ENCODE assay signal across 10 cellular contexts in the genomic region with DNA sequence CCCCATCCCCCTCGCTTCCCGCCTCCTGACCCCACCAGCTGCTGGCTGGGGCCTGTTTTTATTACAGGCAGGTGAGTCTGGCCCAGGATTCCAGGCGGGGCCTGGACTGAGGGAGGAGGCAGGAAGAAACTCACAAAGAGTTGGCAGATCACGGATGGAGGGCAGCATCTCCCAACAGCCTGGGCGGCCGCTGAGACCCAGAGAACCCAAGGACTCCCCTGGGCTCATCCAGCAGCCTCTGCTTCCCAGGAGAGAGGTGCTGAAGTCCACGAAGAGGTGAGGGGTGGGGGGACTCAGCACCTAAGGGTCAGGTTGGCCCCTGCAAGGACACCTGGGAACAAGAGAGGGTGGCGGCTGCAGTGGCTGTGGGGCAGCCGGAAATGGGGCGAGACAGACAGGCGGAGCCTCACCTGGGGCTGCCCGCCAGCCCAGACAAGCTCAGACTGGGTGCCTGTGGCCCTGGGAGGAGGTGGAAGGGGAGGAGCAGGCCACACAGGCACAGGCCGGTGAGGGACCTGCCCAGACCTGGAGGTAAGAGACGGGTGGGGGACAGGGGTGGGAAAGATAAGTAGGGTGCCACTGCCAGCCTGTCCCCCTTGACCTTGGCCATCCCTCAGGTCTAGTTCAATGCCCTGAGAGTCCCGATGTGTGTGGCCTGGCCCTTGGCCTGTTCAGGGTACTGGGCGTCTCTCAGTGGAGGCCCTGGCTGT. TPM values are rescaled to one million over a fixed set of nuclear protein-coding genes. Genes with fewer than 3 reads are reported as not detected.
A peak's percentile ranks its signal among the peaks of the same experiment; 100 is the strongest.
DNase-seq lines count a peak whose midpoint lies in the region; ATAC-seq, FAIRE-seq and TF ChIP-seq lines count a peak whose summit lies in the region.
"Had no signal": no experiment of that assay in that cellular context is flagged by ENCODE, and none has a peak within 500 bp of the region (broad histone marks: within the 10 kb centered on the region; RNA-seq: fewer than 3 reads in every experiment).

No MANE protein-coding gene starts in this region.

- POLR2A ChIA-PET in H1 (lab: Charles Lee; ENCODE audit: partially characterized antibody) = interaction anchor here (1.1 to 2.3 kb wide), 5 partner anchors 11 to 83 kb away, joined by 3 to 5 read pairs (median 4); partner anchors contain the start of gene CCDC102A

- H4K91ac ChIP-seq in H1 (replicated peaks; ENCODE audit: insufficient read length, low read length) = peak overlapping the region; percentile 71

- no peak overlapping the region for H3K23ac ChIP-seq in H1 (ENCODE audit: insufficient read length)

- no peak overlapping the region for H3K56ac ChIP-seq in H1 (replicated peaks; ENCODE audit: insufficient read length, low read depth, low read length)

- H3K27ac ChIP-seq in H1 (ENCODE audit: low read depth, low read length) = no peak overlapping the region
- peak overlapping the region; percentile 83 to 87 for H3K27ac ChIP-seq in prostate gland

- H4K8ac ChIP-seq in H1 (ENCODE audit: extremely low read depth, insufficient read depth, low read length) = peak overlapping the region; percentile 57; the same call in 1 of the 2 replicates

- no peak overlapping the region for H4K5ac ChIP-seq in H1 (ENCODE audit: insufficient read length, low read depth, low read length)

- peaks cover 3% of the 10 kb centered on the region; the same call in 1 of the 2 replicates for H3K23me2 ChIP-seq in H1 (ENCODE audit: low read depth, low read length)

- H3K4ac ChIP-seq in H1 (replicated peaks; ENCODE audit: insufficient read length, low read depth, low read length) = no peak overlapping the region

- H3K4me3 ChIP-seq in H1 (ENCODE audit: extremely low read depth in 1 of 4, insufficient read depth in 2 of 4, low read depth in 3 of 4, low read length in 4 of 4) (no peak overlapping the region), prostate gland (peak overlapping the region; percentile 23 to 41)

- H2BK20ac ChIP-seq in H1 (ENCODE audit: low read length) = no peak overlapping the region

- H3K27me3 ChIP-seq in H1 (replicated peaks in 1 of 4; ENCODE audit: control insufficient read depth in 3 of 4, extremely low read depth in 1 of 4, insufficient read depth in 3 of 4, low read length in 3 of 4) (no peaks in the 10 kb centered on the region), prostate gland (replicated peaks; ENCODE audit: insufficient read depth) (no peaks in the 10 kb centered on the region)

- no peaks in the 10 kb centered on the region for H4K20me1 ChIP-seq in H1 (replicated peaks in 1 of 2; ENCODE audit: control insufficient read depth in 1 of 2, insufficient read depth in 2 of 2, low read length in 2 of 2)

- H2BK120ac ChIP-seq in H1 (replicated peaks; ENCODE audit: low read depth, low read length) = no peak overlapping the region

- peak overlapping the region; percentile 83; the same call in 1 of the 2 replicates for H2BK15ac ChIP-seq in H1 (ENCODE audit: low read length)

- H3K18ac ChIP-seq in H1 (ENCODE audit: extremely low read depth, low read length) = peak overlapping the region; percentile 62

- H3K9me3 ChIP-seq in H1 (ENCODE audit: insufficient read depth in 2 of 2, low read depth in 1 of 2, low read length in 1 of 2) (no peaks in the 10 kb centered on the region), prostate gland (no peaks in the 10 kb centered on the region)

- no peak overlapping the region for H3K14ac ChIP-seq in H1 (ENCODE audit: insufficient read length)

- no peak overlapping the region for H2AK5ac ChIP-seq in H1 (ENCODE audit: low read depth, low read length)

- WGBS in H1 (ENCODE audit: extremely low coverage in 1 of 2, insufficient coverage in 1 of 2, insufficient read length in 1 of 2, insufficient replicate concordance in 2 of 2, low coverage in 1 of 2, low lambda C conversion rate in 2 of 2, missing lambda C conversion rate in 1 of 2), 2 experiments = 91% methylated on average over 14 of the region's 16 CpGs; no CpG with 5 or more reads in 1 of the 2 experiments
- 51% methylated on average over 16 of the region's 16 CpGs for WGBS in prostate gland

- no peaks in the 10 kb centered on the region for H3K79me2 ChIP-seq in H1 (ENCODE audit: control insufficient read depth in 1 of 2, insufficient read depth in 2 of 2, low read length in 2 of 2)

- DNase-seq in DMS79 (lab: John Stamatoyannopoulos, UW) (peak; percentile 50), NCI-H2171 treated with DMSO at 0.1 percent for 48 hours (lab: John Stamatoyannopoulos, UW) (peak; percentile 63), H1 (ENCODE audit: low read depth in 1 of 2, low spot score in 2 of 2) (peak in 1 of 2 experiments; percentile 47), prostate gland (ENCODE audit: low spot score) (peak; percentile 92), AG20443 (ENCODE audit: low spot score) (no peak), AG08396 (ENCODE audit: low spot score) (no peak), 8988T (no peak)
- DNase-seq: activated CD4-positive, CD25-positive, alpha-beta regulatory T cell treated with anti-CD3 and anti-CD28 coated beads, Interleukin-2, amount 50 U/mL, for 72 hours had no signal

- H3K9ac ChIP-seq in H1 (replicated peaks in 1 of 4; ENCODE audit: extremely low read depth in 1 of 4, low read depth in 3 of 4, low read length in 3 of 4) = no peak overlapping the region

- TF ChIP-seq POLR2A in H1 (IDR thresholded peaks at IDR 0.05; ENCODE audit: control extremely low read depth in 1 of 2, low read depth in 2 of 2, low read length in 2 of 2) (no peak), prostate gland (IDR thresholded peaks at IDR 0.05) (peak; percentile 38)

- peak overlapping the region; percentile 71; the same call in 1 of the 2 replicates for H2BK5ac ChIP-seq in H1 (ENCODE audit: low read depth, low read length)

- intact Hi-C loops in prostate gland (cut with DNase I) = no loop called here

- CTCF ChIA-PET in H1 (lab: Charles Lee; ENCODE audit: partially characterized antibody) = interaction anchor here (0.5 to 10.1 kb wide), 12 partner anchors 8 to 387 kb away, joined by 3 to 79 read pairs (median 4); no protein-coding TSS in a partner anchor

- no peak for FAIRE-seq in H1 (lab: Jason Lieb, UNC)

- TF ChIP-seq EP300 in H1 (IDR thresholded peaks at IDR 0.05; ENCODE audit: borderline replicate concordance in 1 of 2, low read depth in 2 of 2, low read length in 2 of 2) = no peak

- TF ChIP-seq CTCF in H1 (IDR thresholded peaks at IDR 0.05; ENCODE audit: control extremely low read depth in 1 of 3, insufficient read depth in 1 of 3, low read depth in 1 of 3, low read length in 3 of 3) (no peak), prostate gland (IDR thresholded peaks at IDR 0.05) (peak in 1 of 4 experiments; percentile 7)

- H3K79me1 ChIP-seq in H1 (ENCODE audit: low read depth, low read length) = no peaks in the 10 kb centered on the region

- no peak for TF ChIP-seq RAD21 in H1 (IDR thresholded peaks at IDR 0.05 in 1 of 2, conservative IDR thresholded peaks at IDR 0.05 in 1 of 2; ENCODE audit: low read depth in 2 of 2, low read length in 2 of 2)

- ATAC-seq in GM21723 (IDR thresholded peaks at IDR 0.05; ENCODE audit: unreplicated experiment) = no peak

- H2BK12ac ChIP-seq in H1 (ENCODE audit: low read depth, low read length) = peak overlapping the region; percentile 90; the same call in 1 of the 2 replicates

- H3K4me1 ChIP-seq in H1 (replicated peaks in 1 of 4; ENCODE audit: control insufficient read depth in 3 of 4, insufficient read depth in 4 of 4, low read length in 3 of 4) (peaks cover 0 to 29% (median 15%) of the 10 kb centered on the region in 4 experiments; a peak in 6 of 7 replicates), prostate gland (replicated peaks) (peaks cover 15% of the 10 kb centered on the region)

- no peak overlapping the region for H2AFZ ChIP-seq in H1 (ENCODE audit: low read length)

- no peak overlapping the region; a peak in 1 of 4 replicates for H3K4me2 ChIP-seq in H1 (ENCODE audit: insufficient read depth in 1 of 2, low read depth in 2 of 2, low read length in 2 of 2)

- H3K36me3 ChIP-seq in H1 (ENCODE audit: control insufficient read depth in 2 of 4, insufficient read depth in 4 of 4, low read length in 3 of 4) = no peaks in the 10 kb centered on the region
- H3K36me3 ChIP-seq in prostate gland = no peaks in the 10 kb centered on the region

TF ChIP-seq in H1, 55 proteins besides CTCF, POLR2A, EP300 and RAD21:
- TF ChIP-seq E2F6 (IDR thresholded peaks at IDR 0.05) (peak; percentile 13; the same call in 1 of the 2 replicates), BCL11A (IDR thresholded peaks at IDR 0.05; ENCODE audit: low read depth in 2 of 2, low read length in 2 of 2) (no peak), ASH2L (IDR thresholded peaks at IDR 0.05; ENCODE audit: low read length) (no peak)

RNA-seq across cellular contexts. Expression of gene ADGRG1, which starts 8.7 kb away (rescaled TPM):
- 0.78 and 1.3 TPM in 2 replicates for total RNA-seq in H1 (2021; fragmentation: NEBNext Ultra II Directional; extraction: Animal tissue kit (Norgen Biotek cat#: 25700))
- polyA plus RNA-seq in H1 (2011; rRNA removed) = 2.6 and 2.9 TPM in 2 replicates
- polyA plus RNA-seq in H1 (2011; cell fraction: cytosol; rRNA removed) = 1.3 TPM
- polyA plus RNA-seq in H1 (2011; cell fraction: nucleus; rRNA removed) = 1.6 TPM
- polyA plus RNA-seq in H1 (2012, experiment 1 of 2) = 0.99 to 2.2 TPM (median 1.4 TPM) in 4 replicates
- 1.4 TPM for polyA plus RNA-seq in H1 (2012, experiment 2 of 2)
- 2.8 TPM for polyA plus RNA-seq in H1 (2013, experiment 1 of 2)
- 3.7 TPM for polyA plus RNA-seq in H1 (2013, experiment 2 of 2)
- polyA minus RNA-seq in H1 (2011; rRNA and poly(A)+ RNA removed) = 1.2 and 1.7 TPM in 2 replicates
- 0.81 TPM for polyA minus RNA-seq in H1 (2011; cell fraction: cytosol; rRNA and poly(A)+ RNA removed)
- polyA minus RNA-seq in H1 (2011; cell fraction: nucleus; rRNA and poly(A)+ RNA removed) = 3.1 TPM
- 100 to 1,000 TPM in 1 of 2 donors, 10 to 100 TPM in 1; 78.5 to 347 TPM for total RNA-seq in prostate gland

RNA-seq across cellular contexts. Expression of gene ADGRG3, which starts 48.3 kb away (rescaled TPM):
- total RNA-seq in H1 (2021; fragmentation: NEBNext Ultra II Directional; extraction: Animal tissue kit (Norgen Biotek cat#: 25700)) = 0.15 and 0.28 TPM in 2 replicates
- 0.94 and 0.98 TPM in 2 replicates for polyA plus RNA-seq in H1 (2011; rRNA removed)
- 1.00 TPM for polyA plus RNA-seq in H1 (2011; cell fraction: cytosol; rRNA removed)
- 0.87 TPM for polyA plus RNA-seq in H1 (2011; cell fraction: nucleus; rRNA removed)
- 0.64 to 1.4 TPM (median 0.87 TPM) in 4 replicates for polyA plus RNA-seq in H1 (2012, experiment 1 of 2)
- 0.42 TPM for polyA plus RNA-seq in H1 (2012, experiment 2 of 2)
- 0.20 TPM for polyA plus RNA-seq in H1 (2013, experiment 1 of 2)
- polyA plus RNA-seq in H1 (2013, experiment 2 of 2) = 0.52 TPM
- 0.59 and 0.69 TPM in 2 replicates for polyA minus RNA-seq in H1 (2011; rRNA and poly(A)+ RNA removed)
- not detected for polyA minus RNA-seq in H1 (2011; cell fraction: cytosol; rRNA and poly(A)+ RNA removed)
- 0.60 TPM for polyA minus RNA-seq in H1 (2011; cell fraction: nucleus; rRNA and poly(A)+ RNA removed)
- not detected for total RNA-seq in prostate gland
- total RNA-seq: G401 had no signal

Comparison
In these comparisons a context has a peak if more than half of its experiments do, and no peak if none do; other contexts are left out.
1. DNase-seq: peak in DMS79 (single experiment), NCI-H2171 treated with DMSO at 0.1 percent for 48 hours (single experiment) and prostate gland (single experiment); none in AG20443 (single experiment), AG08396 (single experiment) and 8988T (single experiment).
2. H3K4me3 ChIP-seq: peak in prostate gland (2 of 2); none in H1 (0 of 4).
3. RNA of gene ADGRG1, which starts 8.7 kb away (total RNA-seq): 78.5 to 347 TPM in prostate gland; 0.78 to 1.3 TPM in H1; every median in the first group is over 10 times any median in the second.